Comparison of ENCODE assay signal across 9 cellular contexts in genomic region chr10:130871406-130871805, GRCh38.
"Had no signal": no experiment of that assay in that cellular context is flagged by ENCODE, and none has a peak within 500 bp of the region (broad histone marks: within the 10 kb centered on the region; RNA-seq: fewer than 3 reads in every experiment).

No MANE protein-coding gene starts in this region.

- H3K4me3 Mint-ChIP-seq: HFFc6 had no signal

- H3K27ac ChIP-seq: GM23248, HL-60 had no signal

- ATAC-seq: HCT116, K562 had no signal

- H3K4me1 ChIP-seq: HAP-1 had no signal

- H3K4me3 ChIP-seq: GM23248, HAP-1, K562 had no signal

- H3K9me3 ChIP-seq: HAP-1 had no signal

- DNase-seq: GM23248, GOT3, H7, HFFc6, IMR-90 had no signal

- H3K27ac Mint-ChIP-seq: HFFc6 had no signal

- FAIRE-seq: K562 had no signal

- H3K36me3 ChIP-seq: HAP-1 had no signal

- H3K9ac ChIP-seq: GM23248 had no signal

- H2AFZ ChIP-seq: GM23248 had no signal
